23 cellular contexts compared by ENCODE assay signal in the genomic region with DNA sequence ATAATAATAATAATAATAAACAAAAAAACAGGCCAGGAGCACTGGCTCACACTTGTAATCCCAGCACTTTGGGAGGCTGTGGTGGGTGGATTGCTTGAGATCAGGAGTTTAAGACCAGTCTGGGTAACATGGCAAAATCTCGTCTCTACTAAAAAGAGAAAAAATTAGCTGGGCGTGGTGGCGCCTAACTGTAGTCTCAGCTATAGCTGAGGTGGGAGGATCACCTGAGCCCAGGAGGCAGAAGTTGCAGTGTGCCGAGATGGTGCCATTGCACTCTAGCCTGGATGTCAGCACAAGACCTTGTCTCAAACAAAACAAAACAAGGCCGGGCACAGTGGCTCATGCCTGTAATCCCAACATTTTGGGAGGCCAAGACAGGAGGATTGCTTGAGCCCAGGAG. TPM values are rescaled to one million over a fixed set of nuclear protein-coding genes. Genes with fewer than 3 reads are reported as not detected.
DNase-seq lines count a peak whose midpoint lies in the region; ATAC-seq and TF ChIP-seq lines count a peak whose summit lies in the region.
"Had no signal": no experiment of that assay in that cellular context is flagged by ENCODE, and none has a peak within 500 bp of the region (broad histone marks: within the 10 kb centered on the region; RNA-seq: fewer than 3 reads in every experiment).

No MANE protein-coding gene starts in this region.

- no peak overlapping the region for H3K4me3 ChIP-seq in lower lobe of right lung
- H3K4me3 ChIP-seq: BLaER1, GM12878 had no signal

- intact Hi-C loops in Right ventricle myocardium inferior (cut with DNase I) (loop anchor here (5.0 kb wide), 1 partner anchor 33 kb away; a partner anchor contains a TSS), cardiac septum (cut with DNase I) (loop anchor here (5.0 kb wide), 1 partner anchor 68 kb away; a partner anchor contains a TSS), lower lobe of right lung (cut with DNase I) (no loop called here)

- H3K9me3 ChIP-seq in lower lobe of right lung, result no peaks in the 10 kb centered on the region
- H3K9me3 ChIP-seq: BE2C, BLaER1 had no signal

- H3K27ac ChIP-seq in lower lobe of right lung, result peak overlapping the region; percentile 24
- H3K27ac ChIP-seq: BLaER1 had no signal

- DNase-seq in Right ventricle myocardium inferior (ENCODE audit: missing footprints) (peak; percentile 40), cardiac septum (ENCODE audit: low spot score) (no peak), lower lobe of right lung (no peak)
- no peak for DNase-seq in stimulated activated CD4-positive, alpha-beta T cell treated with anti-CD3 and anti-CD28 coated beads, Interleukin-2, amount 100 ng/mL, for 24 hours
- DNase-seq: 8988T; ACHN; BE2C; C1 segment of cervical spinal cord; CD4-positive, alpha-beta memory T cell; CD4-positive, CD25-positive, alpha-beta regulatory T cell; CD8-positive, alpha-beta memory T cell; COR-L47; DMS 273 treated with DMSO at 0.1 percent for 48 hours; DMS153; DMS53; DMS79; DND-41; EL; GDM1 had no signal

- H3K4me1 ChIP-seq in lower lobe of right lung, result peaks cover 42% of the 10 kb centered on the region

- ATAC-seq in Right ventricle myocardium inferior (no peak), lower lobe of right lung (no peak), HG02763 (IDR thresholded peaks at IDR 0.05; ENCODE audit: unreplicated experiment) (no peak)
- ATAC-seq: GM12878 had no signal

- peaks cover 28% of the 10 kb centered on the region for H3K36me3 ChIP-seq in lower lobe of right lung

- no peaks in the 10 kb centered on the region for H3K27me3 ChIP-seq in lower lobe of right lung (ENCODE audit: low read depth)
- H3K27me3 ChIP-seq: BE2C, BLaER1 had no signal

- TF ChIP-seq CTCF in lower lobe of right lung (IDR thresholded peaks at IDR 0.05), result no peak

RNA-seq across cellular contexts. Expression of a gene that starts 18.7 kb away (rescaled TPM):
- total RNA-seq in Right ventricle myocardium inferior (137 TPM), cardiac septum (137 TPM), lower lobe of right lung (313 TPM)

RNA-seq across cellular contexts. Expression of a gene that starts 20.1 kb away (rescaled TPM):
- total RNA-seq in Right ventricle myocardium inferior (14.8 TPM), cardiac septum (8.3 TPM), lower lobe of right lung (40.2 TPM)

RNA-seq across cellular contexts. Expression of a gene that starts 23.9 kb away (rescaled TPM):
- 0.19 TPM for total RNA-seq in Right ventricle myocardium inferior
- total RNA-seq in cardiac septum, result 0.30 TPM
- total RNA-seq in lower lobe of right lung, result 0.24 TPM
- total RNA-seq: CD4-positive, alpha-beta memory T cell; CD4-positive, CD25-positive, alpha-beta regulatory T cell; CD8-positive, alpha-beta memory T cell; Daoy; GM12878 had no signal

RNA-seq across cellular contexts. Expression of a gene that starts 25.1 kb away (rescaled TPM):
- total RNA-seq in Right ventricle myocardium inferior (16.2 TPM), cardiac septum (12.4 TPM), lower lobe of right lung (53.4 TPM)

RNA-seq across cellular contexts. Expression of a gene that starts 35.1 kb away (rescaled TPM):
- total RNA-seq in Right ventricle myocardium inferior (0.95 TPM), cardiac septum (0.51 TPM), lower lobe of right lung (0.68 TPM)
- total RNA-seq: CD4-positive, CD25-positive, alpha-beta regulatory T cell had no signal
